1 cellular context compared by ENCODE assay signal in the genomic region with DNA sequence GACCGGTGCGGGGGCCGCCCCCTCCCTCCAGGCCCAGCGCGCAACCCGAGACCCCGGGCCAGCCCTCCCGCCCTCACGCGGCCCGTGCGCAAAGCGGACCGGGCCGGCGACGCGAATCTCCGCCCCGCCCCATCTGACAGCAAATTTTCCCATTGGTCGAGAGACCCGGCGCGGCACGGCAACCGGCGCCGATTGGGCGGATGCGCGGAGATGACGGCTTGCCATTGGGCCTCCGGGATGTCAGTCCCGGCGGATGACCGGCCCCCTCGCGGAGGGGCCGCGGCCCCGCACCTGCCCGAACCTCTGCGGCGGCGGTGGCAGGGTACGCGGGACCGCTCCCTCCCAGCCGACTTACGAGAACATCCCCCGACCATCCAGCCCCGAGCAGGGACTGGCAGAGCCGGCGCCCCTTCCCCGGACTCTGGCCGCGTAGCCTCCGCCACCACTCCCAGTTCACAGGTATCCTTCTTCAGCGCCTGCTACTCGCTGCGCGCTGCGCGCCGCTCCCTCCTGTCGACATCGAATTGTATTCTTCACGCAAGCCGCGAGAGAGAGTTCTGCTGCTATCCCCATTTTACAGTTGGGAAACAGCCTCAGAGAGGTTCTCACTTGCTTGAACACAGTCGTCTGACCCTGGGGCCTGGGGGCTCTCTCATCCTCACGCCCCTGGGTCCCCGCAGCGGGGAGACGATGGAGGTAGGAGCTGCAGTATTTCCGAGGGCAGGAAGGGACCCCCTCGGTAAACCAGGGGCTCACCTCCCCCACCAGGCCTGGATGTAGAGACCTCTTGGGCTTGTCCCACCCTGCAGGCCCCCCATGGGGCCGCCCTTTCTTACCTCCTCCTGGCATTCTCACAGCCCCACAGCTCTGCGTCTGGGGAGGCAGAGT.
TF ChIP-seq lines count a peak whose summit lies in the region.

A gene with protein sequence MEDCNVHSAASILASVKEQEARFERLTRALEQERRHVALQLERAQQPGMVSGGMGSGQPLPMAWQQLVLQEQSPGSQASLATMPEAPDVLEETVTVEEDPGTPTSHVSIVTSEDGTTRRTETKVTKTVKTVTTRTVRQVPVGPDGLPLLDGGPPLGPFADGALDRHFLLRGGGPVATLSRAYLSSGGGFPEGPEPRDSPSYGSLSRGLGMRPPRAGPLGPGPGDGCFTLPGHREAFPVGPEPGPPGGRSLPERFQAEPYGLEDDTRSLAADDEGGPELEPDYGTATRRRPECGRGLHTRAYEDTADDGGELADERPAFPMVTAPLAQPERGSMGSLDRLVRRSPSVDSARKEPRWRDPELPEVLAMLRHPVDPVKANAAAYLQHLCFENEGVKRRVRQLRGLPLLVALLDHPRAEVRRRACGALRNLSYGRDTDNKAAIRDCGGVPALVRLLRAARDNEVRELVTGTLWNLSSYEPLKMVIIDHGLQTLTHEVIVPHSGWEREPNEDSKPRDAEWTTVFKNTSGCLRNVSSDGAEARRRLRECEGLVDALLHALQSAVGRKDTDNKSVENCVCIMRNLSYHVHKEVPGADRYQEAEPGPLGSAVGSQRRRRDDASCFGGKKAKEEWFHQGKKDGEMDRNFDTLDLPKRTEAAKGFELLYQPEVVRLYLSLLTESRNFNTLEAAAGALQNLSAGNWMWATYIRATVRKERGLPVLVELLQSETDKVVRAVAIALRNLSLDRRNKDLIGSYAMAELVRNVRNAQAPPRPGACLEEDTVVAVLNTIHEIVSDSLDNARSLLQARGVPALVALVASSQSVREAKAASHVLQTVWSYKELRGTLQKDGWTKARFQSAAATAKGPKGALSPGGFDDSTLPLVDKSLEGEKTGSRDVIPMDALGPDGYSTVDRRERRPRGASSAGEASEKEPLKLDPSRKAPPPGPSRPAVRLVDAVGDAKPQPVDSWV (minus strand): TSS at position 90 of the 888 bp plus-strand sequence. CDS start 26,029 bp downstream, outside the sequence.

TF ChIP-seq in GM12878, 131 proteins besides CTCF, POLR2A, EP300 and RAD21 (continued from another document and continues in another):
- no peak for TF ChIP-seq BCL3 (IDR thresholded peaks at IDR 0.05; ENCODE audit: borderline replicate concordance, insufficient read depth, low read depth, low read length, poor library complexity, severe bottlenecking)
- TF ChIP-seq BMI1 (IDR thresholded peaks at IDR 0.05; ENCODE audit: borderline replicate concordance), result no peak
- no peak for TF ChIP-seq SMAD5 (IDR thresholded peaks at IDR 0.05; ENCODE audit: low read depth)
- TF ChIP-seq, protein P1, sequence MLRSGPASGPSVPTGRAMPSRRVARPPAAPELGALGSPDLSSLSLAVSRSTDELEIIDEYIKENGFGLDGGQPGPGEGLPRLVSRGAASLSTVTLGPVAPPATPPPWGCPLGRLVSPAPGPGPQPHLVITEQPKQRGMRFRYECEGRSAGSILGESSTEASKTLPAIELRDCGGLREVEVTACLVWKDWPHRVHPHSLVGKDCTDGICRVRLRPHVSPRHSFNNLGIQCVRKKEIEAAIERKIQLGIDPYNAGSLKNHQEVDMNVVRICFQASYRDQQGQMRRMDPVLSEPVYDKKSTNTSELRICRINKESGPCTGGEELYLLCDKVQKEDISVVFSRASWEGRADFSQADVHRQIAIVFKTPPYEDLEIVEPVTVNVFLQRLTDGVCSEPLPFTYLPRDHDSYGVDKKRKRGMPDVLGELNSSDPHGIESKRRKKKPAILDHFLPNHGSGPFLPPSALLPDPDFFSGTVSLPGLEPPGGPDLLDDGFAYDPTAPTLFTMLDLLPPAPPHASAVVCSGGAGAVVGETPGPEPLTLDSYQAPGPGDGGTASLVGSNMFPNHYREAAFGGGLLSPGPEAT (IDR thresholded peaks at IDR 0.05; ENCODE audit: low read depth), result no peak
- TF ChIP-seq CBX3 (IDR thresholded peaks at IDR 0.05; ENCODE audit: borderline replicate concordance, low read depth), result no peak
- TF ChIP-seq, protein P2, sequence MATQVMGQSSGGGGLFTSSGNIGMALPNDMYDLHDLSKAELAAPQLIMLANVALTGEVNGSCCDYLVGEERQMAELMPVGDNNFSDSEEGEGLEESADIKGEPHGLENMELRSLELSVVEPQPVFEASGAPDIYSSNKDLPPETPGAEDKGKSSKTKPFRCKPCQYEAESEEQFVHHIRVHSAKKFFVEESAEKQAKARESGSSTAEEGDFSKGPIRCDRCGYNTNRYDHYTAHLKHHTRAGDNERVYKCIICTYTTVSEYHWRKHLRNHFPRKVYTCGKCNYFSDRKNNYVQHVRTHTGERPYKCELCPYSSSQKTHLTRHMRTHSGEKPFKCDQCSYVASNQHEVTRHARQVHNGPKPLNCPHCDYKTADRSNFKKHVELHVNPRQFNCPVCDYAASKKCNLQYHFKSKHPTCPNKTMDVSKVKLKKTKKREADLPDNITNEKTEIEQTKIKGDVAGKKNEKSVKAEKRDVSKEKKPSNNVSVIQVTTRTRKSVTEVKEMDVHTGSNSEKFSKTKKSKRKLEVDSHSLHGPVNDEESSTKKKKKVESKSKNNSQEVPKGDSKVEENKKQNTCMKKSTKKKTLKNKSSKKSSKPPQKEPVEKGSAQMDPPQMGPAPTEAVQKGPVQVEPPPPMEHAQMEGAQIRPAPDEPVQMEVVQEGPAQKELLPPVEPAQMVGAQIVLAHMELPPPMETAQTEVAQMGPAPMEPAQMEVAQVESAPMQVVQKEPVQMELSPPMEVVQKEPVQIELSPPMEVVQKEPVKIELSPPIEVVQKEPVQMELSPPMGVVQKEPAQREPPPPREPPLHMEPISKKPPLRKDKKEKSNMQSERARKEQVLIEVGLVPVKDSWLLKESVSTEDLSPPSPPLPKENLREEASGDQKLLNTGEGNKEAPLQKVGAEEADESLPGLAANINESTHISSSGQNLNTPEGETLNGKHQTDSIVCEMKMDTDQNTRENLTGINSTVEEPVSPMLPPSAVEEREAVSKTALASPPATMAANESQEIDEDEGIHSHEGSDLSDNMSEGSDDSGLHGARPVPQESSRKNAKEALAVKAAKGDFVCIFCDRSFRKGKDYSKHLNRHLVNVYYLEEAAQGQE (IDR thresholded peaks at IDR 0.05; ENCODE audit: low read depth, low read length), result no peak
- TF ChIP-seq GATAD2B (conservative IDR thresholded peaks at IDR 0.05; ENCODE audit: low read depth), result peak; percentile 75; the same call in 1 of the 2 replicates
- no peak for TF ChIP-seq MXI1 (IDR thresholded peaks at IDR 0.05; ENCODE audit: low read depth, low read length)
- TF ChIP-seq EGR1 (IDR thresholded peaks at IDR 0.05; ENCODE audit: borderline replicate concordance in 1 of 2, low read depth in 2 of 2, low read length in 2 of 2), result no peak
- TF ChIP-seq ZBED1 (IDR thresholded peaks at IDR 0.05; ENCODE audit: borderline replicate concordance), result no peak
- no peak for TF ChIP-seq PML (IDR thresholded peaks at IDR 0.05; ENCODE audit: low read length)
- TF ChIP-seq KAT2A (conservative IDR thresholded peaks at IDR 0.05; ENCODE audit: control insufficient read depth, low read depth, low read length), result no peak
- peak; percentile 96 for TF ChIP-seq FOS (IDR thresholded peaks at IDR 0.05; ENCODE audit: borderline replicate concordance, extremely low read depth, insufficient read length)
- no peak for TF ChIP-seq ZBTB33 (IDR thresholded peaks at IDR 0.05)
- TF ChIP-seq SP1 (IDR thresholded peaks at IDR 0.05; ENCODE audit: low read depth, low read length), result peak; percentile 99
- TF ChIP-seq ATF3 (IDR thresholded peaks at IDR 0.05; ENCODE audit: borderline replicate concordance, extremely low read depth, low read depth, low read length), result no peak
- TF ChIP-seq NR2C1 (IDR thresholded peaks at IDR 0.05), result no peak
- no peak for TF ChIP-seq NRF1 (conservative IDR thresholded peaks at IDR 0.05; ENCODE audit: low read depth, low read length)
- TF ChIP-seq KLF5 (IDR thresholded peaks at IDR 0.05; ENCODE audit: partially characterized antibody), result peak; percentile 13
- no peak for TF ChIP-seq MTA2 (IDR thresholded peaks at IDR 0.05; ENCODE audit: low read depth)
- TF ChIP-seq, protein P3, sequence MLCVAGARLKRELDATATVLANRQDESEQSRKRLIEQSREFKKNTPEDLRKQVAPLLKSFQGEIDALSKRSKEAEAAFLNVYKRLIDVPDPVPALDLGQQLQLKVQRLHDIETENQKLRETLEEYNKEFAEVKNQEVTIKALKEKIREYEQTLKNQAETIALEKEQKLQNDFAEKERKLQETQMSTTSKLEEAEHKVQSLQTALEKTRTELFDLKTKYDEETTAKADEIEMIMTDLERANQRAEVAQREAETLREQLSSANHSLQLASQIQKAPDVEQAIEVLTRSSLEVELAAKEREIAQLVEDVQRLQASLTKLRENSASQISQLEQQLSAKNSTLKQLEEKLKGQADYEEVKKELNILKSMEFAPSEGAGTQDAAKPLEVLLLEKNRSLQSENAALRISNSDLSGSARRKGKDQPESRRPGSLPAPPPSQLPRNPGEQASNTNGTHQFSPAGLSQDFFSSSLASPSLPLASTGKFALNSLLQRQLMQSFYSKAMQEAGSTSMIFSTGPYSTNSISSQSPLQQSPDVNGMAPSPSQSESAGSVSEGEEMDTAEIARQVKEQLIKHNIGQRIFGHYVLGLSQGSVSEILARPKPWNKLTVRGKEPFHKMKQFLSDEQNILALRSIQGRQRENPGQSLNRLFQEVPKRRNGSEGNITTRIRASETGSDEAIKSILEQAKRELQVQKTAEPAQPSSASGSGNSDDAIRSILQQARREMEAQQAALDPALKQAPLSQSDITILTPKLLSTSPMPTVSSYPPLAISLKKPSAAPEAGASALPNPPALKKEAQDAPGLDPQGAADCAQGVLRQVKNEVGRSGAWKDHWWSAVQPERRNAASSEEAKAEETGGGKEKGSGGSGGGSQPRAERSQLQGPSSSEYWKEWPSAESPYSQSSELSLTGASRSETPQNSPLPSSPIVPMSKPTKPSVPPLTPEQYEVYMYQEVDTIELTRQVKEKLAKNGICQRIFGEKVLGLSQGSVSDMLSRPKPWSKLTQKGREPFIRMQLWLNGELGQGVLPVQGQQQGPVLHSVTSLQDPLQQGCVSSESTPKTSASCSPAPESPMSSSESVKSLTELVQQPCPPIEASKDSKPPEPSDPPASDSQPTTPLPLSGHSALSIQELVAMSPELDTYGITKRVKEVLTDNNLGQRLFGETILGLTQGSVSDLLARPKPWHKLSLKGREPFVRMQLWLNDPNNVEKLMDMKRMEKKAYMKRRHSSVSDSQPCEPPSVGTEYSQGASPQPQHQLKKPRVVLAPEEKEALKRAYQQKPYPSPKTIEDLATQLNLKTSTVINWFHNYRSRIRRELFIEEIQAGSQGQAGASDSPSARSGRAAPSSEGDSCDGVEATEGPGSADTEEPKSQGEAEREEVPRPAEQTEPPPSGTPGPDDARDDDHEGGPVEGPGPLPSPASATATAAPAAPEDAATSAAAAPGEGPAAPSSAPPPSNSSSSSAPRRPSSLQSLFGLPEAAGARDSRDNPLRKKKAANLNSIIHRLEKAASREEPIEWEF (IDR thresholded peaks at IDR 0.05; ENCODE audit: insufficient replicate concordance, low read depth, low read length), result no peak
- peak; percentile 71 for TF ChIP-seq NFYA (IDR thresholded peaks at IDR 0.05; ENCODE audit: borderline replicate concordance, low read depth, low read length)
- TF ChIP-seq TCF7 (IDR thresholded peaks at IDR 0.05; ENCODE audit: borderline replicate concordance), result no peak
- TF ChIP-seq, protein P4, sequence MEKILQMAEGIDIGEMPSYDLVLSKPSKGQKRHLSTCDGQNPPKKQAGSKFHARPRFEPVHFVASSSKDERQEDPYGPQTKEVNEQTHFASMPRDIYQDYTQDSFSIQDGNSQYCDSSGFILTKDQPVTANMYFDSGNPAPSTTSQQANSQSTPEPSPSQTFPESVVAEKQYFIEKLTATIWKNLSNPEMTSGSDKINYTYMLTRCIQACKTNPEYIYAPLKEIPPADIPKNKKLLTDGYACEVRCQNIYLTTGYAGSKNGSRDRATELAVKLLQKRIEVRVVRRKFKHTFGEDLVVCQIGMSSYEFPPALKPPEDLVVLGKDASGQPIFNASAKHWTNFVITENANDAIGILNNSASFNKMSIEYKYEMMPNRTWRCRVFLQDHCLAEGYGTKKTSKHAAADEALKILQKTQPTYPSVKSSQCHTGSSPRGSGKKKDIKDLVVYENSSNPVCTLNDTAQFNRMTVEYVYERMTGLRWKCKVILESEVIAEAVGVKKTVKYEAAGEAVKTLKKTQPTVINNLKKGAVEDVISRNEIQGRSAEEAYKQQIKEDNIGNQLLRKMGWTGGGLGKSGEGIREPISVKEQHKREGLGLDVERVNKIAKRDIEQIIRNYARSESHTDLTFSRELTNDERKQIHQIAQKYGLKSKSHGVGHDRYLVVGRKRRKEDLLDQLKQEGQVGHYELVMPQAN (conservative IDR thresholded peaks at IDR 0.05), result no peak
- no peak for TF ChIP-seq ELK1 (IDR thresholded peaks at IDR 0.05; ENCODE audit: low read depth, low read length)
- TF ChIP-seq TCF3 (IDR thresholded peaks at IDR 0.05; ENCODE audit: borderline replicate concordance, insufficient read depth, low read depth, low read length), result no peak
- no peak for TF ChIP-seq ETV6 (conservative IDR thresholded peaks at IDR 0.05 in 1 of 2, IDR thresholded peaks at IDR 0.05 in 1 of 2; ENCODE audit: borderline replicate concordance in 1 of 2, low read depth in 1 of 2)
- TF ChIP-seq ZNF24 (IDR thresholded peaks at IDR 0.05), result no peak
- TF ChIP-seq RBBP5 (conservative IDR thresholded peaks at IDR 0.05), result no peak
- TF ChIP-seq SMAD1 (IDR thresholded peaks at IDR 0.05; ENCODE audit: low read depth, partially characterized antibody), result no peak
